ENCODE assay signal across 11 cellular contexts in the genomic region with DNA sequence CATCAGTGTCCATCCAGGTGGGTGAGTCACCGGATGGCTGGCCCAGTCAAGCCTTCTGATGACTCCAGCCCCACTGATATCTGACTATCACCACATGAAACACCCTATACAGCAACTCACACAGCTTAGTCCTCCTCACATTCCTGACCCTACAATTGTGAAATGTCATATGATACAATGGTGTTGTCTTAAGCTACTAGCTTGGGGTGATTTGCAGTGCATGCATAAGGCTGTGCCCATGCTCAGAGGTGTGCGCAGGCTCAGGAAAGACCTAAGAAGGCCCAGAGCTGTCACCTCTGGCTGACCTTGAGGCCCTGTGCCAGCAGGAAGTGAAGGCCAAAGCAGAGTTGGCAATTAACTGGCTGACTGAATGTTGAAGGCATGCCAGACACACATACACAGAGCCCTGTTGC. TPM values are rescaled to one million over a fixed set of nuclear protein-coding genes. Genes with fewer than 3 reads are reported as not detected.
A peak's percentile ranks its signal among the peaks of the same experiment; 100 is the strongest.
DNase-seq lines count a peak whose midpoint lies in the region; ATAC-seq, FAIRE-seq and TF ChIP-seq lines count a peak whose summit lies in the region.
"Had no signal": no experiment of that assay in that cellular context is flagged by ENCODE, and none has a peak within 500 bp of the region (broad histone marks: within the 10 kb centered on the region; RNA-seq: fewer than 3 reads in every experiment).

No MANE protein-coding gene starts in this region.

- 53% methylated on average over 2 of the region's 2 CpGs for WGBS in pancreas, 2 donors

- no peaks in the 10 kb centered on the region for H3K27me3 ChIP-seq in effector memory CD4-positive, alpha-beta T cell (replicated peaks; ENCODE audit: control insufficient read depth, insufficient read depth, low read length, poor library complexity, severe bottlenecking)
- H3K27me3 ChIP-seq in pancreas = no peaks in the 10 kb centered on the region

- intact Hi-C loops in pancreas (cut with DNase I) = no loop called here

- FAIRE-seq in pancreas (lab: Jason Lieb, UNC) = no peak

- DNase-seq in DMS53 (lab: John Stamatoyannopoulos, UW) (peak; percentile 62), DMS53 treated with DMSO at 0.1 percent for 48 hours (lab: John Stamatoyannopoulos, UW; ENCODE audit: unreplicated experiment) (no peak), NCI-H69 (lab: John Stamatoyannopoulos, UW) (peak; percentile 50), pancreas (peak in 4 of 6 donors; percentile 69 to 79 (median 75)), NCI-H1105 treated with DMSO at 0.1 percent for 48 hours (lab: John Stamatoyannopoulos, UW) (no peak), GM19240 (ENCODE audit: insufficient read length, low spot score) (no peak)
- no peak for DNase-seq in effector memory CD4-positive, alpha-beta T cell
- no peak for DNase-seq in activated CD4-positive, CD25-positive, alpha-beta regulatory T cell (lab: John Stamatoyannopoulos, UW)
- DNase-seq: activated CD4-positive, alpha-beta T cell treated with anti-CD3 and anti-CD28 coated beads, Interleukin-2, amount 50 U/mL, for 48 hours; NCI-H82 had no signal

- H3K36me3 ChIP-seq in effector memory CD4-positive, alpha-beta T cell (ENCODE audit: control insufficient read depth, insufficient read depth, low read length) = no peaks in the 10 kb centered on the region
- H3K36me3 ChIP-seq in pancreas = no peaks in the 10 kb centered on the region

- TF ChIP-seq CTCF in pancreas (IDR thresholded peaks at IDR 0.05) = no peak

- H3K4me3 ChIP-seq in effector memory CD4-positive, alpha-beta T cell (ENCODE audit: insufficient read depth, low read depth, low read length, poor library complexity, severe bottlenecking) = no peak overlapping the region
- H3K4me3 ChIP-seq in pancreas = no peak overlapping the region

- H3K4me1 ChIP-seq in effector memory CD4-positive, alpha-beta T cell (ENCODE audit: control insufficient read depth, insufficient read depth, low read length, poor library complexity, severe bottlenecking) = peaks cover 62% of the 10 kb centered on the region
- peaks cover 0 to 3% (median 0%) of the 10 kb centered on the region in 3 donors for H3K4me1 ChIP-seq in pancreas

- H3K27ac ChIP-seq in effector memory CD4-positive, alpha-beta T cell (ENCODE audit: insufficient read depth, low read length, poor library complexity, severe bottlenecking) = peak overlapping the region; percentile 48
- H3K27ac ChIP-seq in pancreas = peak overlapping the region in 1 of 4 donors; percentile 31
- H3K27ac ChIP-seq: 22Rv1 had no signal

- H3K9me3 ChIP-seq in effector memory CD4-positive, alpha-beta T cell (ENCODE audit: control insufficient read depth, low read length) = no peaks in the 10 kb centered on the region
- no peaks in the 10 kb centered on the region for H3K9me3 ChIP-seq in pancreas

- ATAC-seq in pancreas = peak; percentile 77 to 93 (median 85)

RNA-seq across cellular contexts. Expression of gene SEMA4D, which starts 21.5 kb away (rescaled TPM):
- 10 to 100 TPM in 5 of 6 donors, 1 to 10 TPM in 1; 7.1 to 29.7 (median 13.0) TPM for total RNA-seq in pancreas
- polyA plus RNA-seq in pancreas = 10 to 100 TPM in 1 of 2 donors, 1 to 10 TPM in 1; 7.8 to 10.4 TPM

Comparison
In these comparisons a context has a peak if more than half of its experiments do, and no peak if none do; other contexts are left out.
1. DNase-seq: peak in DMS53 (single experiment), NCI-H69 (single experiment) and pancreas (4 of 6); none in DMS53 treated with DMSO at 0.1 percent for 48 hours (single experiment), effector memory CD4-positive, alpha-beta T cell (0 of 3), NCI-H1105 treated with DMSO at 0.1 percent for 48 hours (single experiment), GM19240 (single experiment) and activated CD4-positive, CD25-positive, alpha-beta regulatory T cell (0 of 4).